ENCODE assay signal across 8 cellular contexts in genomic region chr7:39833180-39833788, GRCh38.
DNase-seq lines count a peak whose midpoint lies in the region; ATAC-seq and TF ChIP-seq lines count a peak whose summit lies in the region.
"Not testable (repeated sequence)": the region's sequence is repeated elsewhere in the genome, so short reads cannot be mapped to it uniquely, and the experiment has no call there.

No MANE protein-coding gene starts in this region.

- not testable (repeated sequence) for H3K4me1 Mint-ChIP-seq in type B pancreatic cell (ENCODE audit: unreplicated experiment)

- peak; percentile 76 to 91 (median 84) for ATAC-seq in psoas muscle

- intact Hi-C loops in psoas muscle (cut with DNase I), result not testable (repeated sequence)

- not testable (repeated sequence) for H3K9me2 ChIP-seq in OCI-LY1 (ENCODE audit: low read depth, low read length)

- H3K27ac Mint-ChIP-seq in type B pancreatic cell, result not testable (repeated sequence)

- H3K27ac ChIP-seq in OCI-LY1 (ENCODE audit: low read depth, low read length, poor library complexity, severe bottlenecking); psoas muscle: not testable (repeated sequence)

- H3K27me3 ChIP-seq in OCI-LY1 (ENCODE audit: insufficient read depth, low read length); psoas muscle (ENCODE audit: insufficient read depth in 3 of 3, low read length in 2 of 3): not testable (repeated sequence)

- H3K4me3 ChIP-seq in OCI-LY1 (ENCODE audit: low read depth, low read length, poor library complexity, severe bottlenecking), result not testable (repeated sequence)
- H3K4me3 ChIP-seq in psoas muscle, result peak overlapping the region; percentile 66

- not testable (repeated sequence) for H3K9me3 Mint-ChIP-seq in type B pancreatic cell

- DNase-seq in HuH-7 (ENCODE audit: low spot score) (peak; percentile 37), dermis blood vessel endothelial cell (peak; percentile 47), iPS-NIHi11 (ENCODE audit: low spot score) (peak; percentile 77), psoas muscle (peak; percentile 44 to 76), type B pancreatic cell (ENCODE audit: extremely low spot score, unreplicated experiment) (peak; percentile 80)
- DNase-seq in activated CD8-positive, alpha-beta memory T cell treated with anti-CD3 and anti-CD28 coated beads, Interleukin-2, amount 50 U/mL, for 24 hours (ENCODE audit: extremely low read depth), result peak; percentile 0

- peak overlapping the region; percentile 85 for H3K4me3 Mint-ChIP-seq in type B pancreatic cell

- not testable (repeated sequence) for H3K4me1 ChIP-seq in ES-I3 (ENCODE audit: insufficient read depth, low read length); OCI-LY1 (ENCODE audit: insufficient read depth, low read length, severe bottlenecking); psoas muscle

- H3K36me3 Mint-ChIP-seq in type B pancreatic cell, result not testable (repeated sequence)

- TF ChIP-seq CTCF in OCI-LY1 (IDR thresholded peaks at IDR 0.05; ENCODE audit: low read length); psoas muscle (IDR thresholded peaks at IDR 0.05): not testable (repeated sequence)
- TF ChIP-seq CTCF in type B pancreatic cell (conservative IDR thresholded peaks at IDR 0.05), result peak; percentile 55

- H3F3A ChIP-seq in OCI-LY1 (ENCODE audit: insufficient read depth, low read length), result not testable (repeated sequence)

- H3K4me2 ChIP-seq in OCI-LY1 (ENCODE audit: low read length), result peak overlapping the region; percentile 17; the same call in 1 of the 2 replicates

- H3K9ac ChIP-seq in ES-I3 (ENCODE audit: low read depth, low read length), result peak overlapping the region; percentile 65; the same call in 1 of the 2 replicates
- not testable (repeated sequence) for H3K9ac ChIP-seq in OCI-LY1 (ENCODE audit: low read length)

- peaks cover 58% of the 10 kb centered on the region for H3K27me3 Mint-ChIP-seq in type B pancreatic cell

- not testable (repeated sequence) for H4K20me1 ChIP-seq in OCI-LY1 (ENCODE audit: insufficient read depth, low read length)

- H3K36me3 ChIP-seq in ES-I3 (ENCODE audit: insufficient read depth, low read length); OCI-LY1 (ENCODE audit: insufficient read depth, low read length); psoas muscle (ENCODE audit: insufficient read depth in 1 of 2, low read depth in 1 of 2): not testable (repeated sequence)

- not testable (repeated sequence) for H2AFZ ChIP-seq in OCI-LY1 (ENCODE audit: low read length)

- not testable (repeated sequence) for H3K9me3 ChIP-seq in ES-I3 (ENCODE audit: control insufficient read depth, insufficient read depth, low read length); OCI-LY1 (ENCODE audit: low read length); psoas muscle

- not testable (repeated sequence) for H3K79me2 ChIP-seq in OCI-LY1 (ENCODE audit: insufficient read depth, low read length)

- WGBS in psoas muscle, 3 donors, result 0 to 1% (median 1%) methylated on average over 46 to 71 of the region's 71 CpGs

Comparison
In these comparisons a context has a peak if more than half of its experiments do, and no peak if none do; other contexts are left out.
1. DNase-seq: peak in every context shown above with its lines; median percentile 80 in type B pancreatic cell; 77 in iPS-NIHi11; 60 in psoas muscle; 47 in dermis blood vessel endothelial cell; 37 in HuH-7; 0 in activated CD8-positive, alpha-beta memory T cell treated with anti-CD3 and anti-CD28 coated beads, Interleukin-2, amount 50 U/mL, for 24 hours.